ENCODE assay signal across 10 cellular contexts in the genomic region with DNA sequence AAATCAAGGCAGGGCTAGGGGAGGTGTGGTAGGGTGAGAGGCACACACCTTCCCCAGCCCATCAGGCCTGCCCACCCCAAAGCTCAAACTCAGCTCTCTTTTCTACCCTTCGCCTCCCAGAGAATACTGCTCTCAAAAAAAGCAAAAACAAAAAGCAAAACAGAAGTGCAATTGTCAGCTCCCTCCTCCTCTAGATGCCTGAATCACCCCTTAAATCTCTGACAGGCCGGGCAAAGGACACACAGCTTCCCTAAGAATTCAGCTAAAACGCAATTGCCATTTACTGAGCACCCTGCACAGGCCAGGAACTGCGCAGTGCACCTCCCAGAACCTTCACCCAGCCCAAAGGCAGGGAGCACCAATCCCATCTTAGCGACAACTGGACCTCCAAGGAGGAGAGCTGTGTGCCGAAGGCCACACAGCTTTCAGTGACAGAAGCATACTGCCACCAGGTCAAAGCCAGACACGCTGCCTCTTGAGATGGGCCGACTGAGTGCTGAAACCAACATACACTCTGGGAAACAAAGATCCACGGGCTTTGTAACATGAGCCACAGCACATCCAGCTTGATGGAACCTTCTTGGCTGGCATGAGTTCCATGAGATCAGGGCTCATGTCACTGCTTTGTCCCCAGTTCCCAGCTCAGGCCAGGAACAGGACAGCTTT. TPM values are rescaled to one million over a fixed set of nuclear protein-coding genes. Genes with fewer than 3 reads are reported as not detected.
DNase-seq lines count a peak whose midpoint lies in the region; ATAC-seq, FAIRE-seq and TF ChIP-seq lines count a peak whose summit lies in the region.
"Had no signal": no experiment of that assay in that cellular context is flagged by ENCODE, and none has a peak within 500 bp of the region (broad histone marks: within the 10 kb centered on the region; RNA-seq: fewer than 3 reads in every experiment).

No MANE protein-coding gene starts in this region.

- H3K36me3 ChIP-seq in astrocyte (ENCODE audit: insufficient read depth, low read length) (peaks cover 8% of the 10 kb centered on the region), mesenchymal stem cell (ENCODE audit: control insufficient read depth in 1 of 2, insufficient read depth in 2 of 2, low read depth in 1 of 2, low read length in 2 of 2) (peaks cover 48 to 61% of the 10 kb centered on the region in 2 experiments), tibial nerve (peaks cover 0 to 10% (median 0%) of the 10 kb centered on the region in 3 donors)

- peak overlapping the region; percentile 6 for H2BK5ac ChIP-seq in mesenchymal stem cell (ENCODE audit: low read depth, low read length, poor library complexity, severe bottlenecking)

- H3K36me3 Mint-ChIP-seq in activated naive CD4-positive, alpha-beta T cell treated with anti-CD3 and anti-CD28 coated beads, Interleukin-2, amount 50 U/mL, for 24 hours: no peaks in the 10 kb centered on the region
- no peaks in the 10 kb centered on the region for H3K36me3 Mint-ChIP-seq in activated naive CD4-positive, alpha-beta T cell treated with anti-CD3 and anti-CD28 coated beads for 36 hours (ENCODE audit: low read depth)
- H3K36me3 Mint-ChIP-seq in astrocyte (ENCODE audit: low read depth, unreplicated experiment): peaks cover 30% of the 10 kb centered on the region

- H3K4me2 ChIP-seq in astrocyte (ENCODE audit: low read length) (peak overlapping the region; percentile 72), mesenchymal stem cell (ENCODE audit: low read length, poor library complexity, severe bottlenecking) (no peak overlapping the region)

- H2BK15ac ChIP-seq in mesenchymal stem cell (ENCODE audit: low read depth, poor library complexity, severe bottlenecking): peak overlapping the region; percentile 85

- peak overlapping the region in 1 of 2 experiments; percentile 54 for H3K23ac ChIP-seq in mesenchymal stem cell (ENCODE audit: low read length in 2 of 2)

- H3K18ac ChIP-seq in mesenchymal stem cell (ENCODE audit: low read depth in 1 of 2, low read length in 2 of 2): peak overlapping the region; percentile 85 to 90

- TF ChIP-seq EP300 in tibial nerve (IDR thresholded peaks at IDR 0.05): no peak

- H3K27ac ChIP-seq in astrocyte (ENCODE audit: low read depth, low read length) (peak overlapping the region; percentile 28), mesenchymal stem cell (ENCODE audit: low read length, poor library complexity, severe bottlenecking) (peak overlapping the region; percentile 92), tibial nerve (peak overlapping the region; percentile 78 to 98 (median 86))

- TF ChIP-seq POLR2A in tibial nerve (IDR thresholded peaks at IDR 0.05): no peak

- peaks cover 66% of the 10 kb centered on the region for H3K4me1 Mint-ChIP-seq in activated naive CD4-positive, alpha-beta T cell treated with anti-CD3 and anti-CD28 coated beads, Interleukin-2, amount 50 U/mL, for 24 hours
- peaks cover 45% of the 10 kb centered on the region for H3K4me1 Mint-ChIP-seq in activated naive CD4-positive, alpha-beta T cell treated with anti-CD3 and anti-CD28 coated beads for 36 hours (ENCODE audit: low read depth)
- H3K4me1 Mint-ChIP-seq in astrocyte (ENCODE audit: low read depth, unreplicated experiment): peaks cover 80% of the 10 kb centered on the region

- H3K79me1 ChIP-seq in mesenchymal stem cell (replicated peaks; ENCODE audit: low read length, poor library complexity, severe bottlenecking): no peaks in the 10 kb centered on the region

- H2AFZ ChIP-seq in astrocyte (ENCODE audit: low read depth, low read length) (no peak overlapping the region), mesenchymal stem cell (ENCODE audit: low read depth, low read length) (no peak overlapping the region)

- peaks cover 82% of the 10 kb centered on the region for H4K20me1 ChIP-seq in astrocyte (ENCODE audit: insufficient read depth, low read length)

- peak overlapping the region; percentile 35 for H3K4me3 Mint-ChIP-seq in activated naive CD4-positive, alpha-beta T cell treated with anti-CD3 and anti-CD28 coated beads, Interleukin-2, amount 50 U/mL, for 24 hours
- H3K4me3 Mint-ChIP-seq in activated naive CD4-positive, alpha-beta T cell treated with anti-CD3 and anti-CD28 coated beads for 36 hours: no peak overlapping the region
- peak overlapping the region; percentile 75 for H3K4me3 Mint-ChIP-seq in astrocyte (ENCODE audit: unreplicated experiment)

- peak overlapping the region; percentile 16 to 75 for H3K4ac ChIP-seq in mesenchymal stem cell (ENCODE audit: low read depth in 1 of 2, low read length in 2 of 2)

- no peak for ATAC-seq in GM21447 (IDR thresholded peaks at IDR 0.05; ENCODE audit: unreplicated experiment)

- peak overlapping the region; percentile 52 for H3K27ac Mint-ChIP-seq in activated naive CD4-positive, alpha-beta T cell treated with anti-CD3 and anti-CD28 coated beads, Interleukin-2, amount 50 U/mL, for 24 hours
- H3K27ac Mint-ChIP-seq in activated naive CD4-positive, alpha-beta T cell treated with anti-CD3 and anti-CD28 coated beads for 36 hours: no peak overlapping the region
- H3K27ac Mint-ChIP-seq in astrocyte (ENCODE audit: unreplicated experiment): peak overlapping the region; percentile 87

- H3K4me3 ChIP-seq in astrocyte (ENCODE audit: insufficient read depth, low read depth, low read length) (no peak overlapping the region), mesenchymal stem cell (ENCODE audit: insufficient read depth in 1 of 2, low read depth in 1 of 2, low read length in 2 of 2) (peak overlapping the region in 1 of 2 experiments; percentile 62), tibial nerve (no peak overlapping the region)

- no peaks in the 10 kb centered on the region for H3K27me3 ChIP-seq in astrocyte (ENCODE audit: insufficient read depth, low read length)
- no peaks in the 10 kb centered on the region for H3K27me3 ChIP-seq in mesenchymal stem cell (ENCODE audit: control insufficient read depth in 1 of 2, insufficient read depth in 1 of 2, low read length in 2 of 2)
- no peaks in the 10 kb centered on the region for H3K27me3 ChIP-seq in tibial nerve

- DNase-seq in activated naive CD4-positive, alpha-beta T cell treated with anti-CD3 and anti-CD28 coated beads for 36 hours: no peak
- DNase-seq in astrocyte (ENCODE audit: low read depth) (no peak), mesenchymal stem cell (peak; percentile 62), tibial nerve (ENCODE audit: low spot score in 2 of 2) (no peak), NCI-H526 treated with DMSO at 0.1 percent for 48 hours (lab: John Stamatoyannopoulos, UW) (no peak), D341Med (ENCODE audit: low spot score) (no peak)
- DNase-seq: activated CD8-positive, alpha-beta memory T cell treated with anti-CD3 and anti-CD28 coated beads, Interleukin-2, amount 50 U/mL, for 48 hours; C1 segment of cervical spinal cord had no signal

- H3K9me3 ChIP-seq in astrocyte (ENCODE audit: insufficient read depth, low read depth, low read length): no peaks in the 10 kb centered on the region
- no peaks in the 10 kb centered on the region for H3K9me3 ChIP-seq in mesenchymal stem cell (ENCODE audit: control insufficient read depth, low read length)
- no peaks in the 10 kb centered on the region for H3K9me3 ChIP-seq in tibial nerve

- H3K27me3 Mint-ChIP-seq in activated naive CD4-positive, alpha-beta T cell treated with anti-CD3 and anti-CD28 coated beads, Interleukin-2, amount 50 U/mL, for 24 hours: no peaks in the 10 kb centered on the region
- no peaks in the 10 kb centered on the region for H3K27me3 Mint-ChIP-seq in activated naive CD4-positive, alpha-beta T cell treated with anti-CD3 and anti-CD28 coated beads for 36 hours (ENCODE audit: low read depth)
- no peaks in the 10 kb centered on the region for H3K27me3 Mint-ChIP-seq in astrocyte (ENCODE audit: low read depth, unreplicated experiment)

- peak overlapping the region; percentile 84 for H2AK5ac ChIP-seq in mesenchymal stem cell (ENCODE audit: low read length, severe bottlenecking)

- TF ChIP-seq CTCF in astrocyte (IDR thresholded peaks at IDR 0.05; ENCODE audit: insufficient read depth, low read depth, low read length): no peak
- no peak for TF ChIP-seq CTCF in tibial nerve (IDR thresholded peaks at IDR 0.05)

- CTCF ChIA-PET in activated naive CD4-positive, alpha-beta T cell treated with anti-CD3 and anti-CD28 coated beads for 36 hours (lab: Charles Lee): interaction anchor here (0.6 to 2.0 kb wide), 6 partner anchors 9 to 311 kb away, joined by 3 to 5 read pairs (median 4); a partner anchor contains a TSS

- no peaks in the 10 kb centered on the region for H3K9me3 Mint-ChIP-seq in activated naive CD4-positive, alpha-beta T cell treated with anti-CD3 and anti-CD28 coated beads, Interleukin-2, amount 50 U/mL, for 24 hours
- no peaks in the 10 kb centered on the region for H3K9me3 Mint-ChIP-seq in activated naive CD4-positive, alpha-beta T cell treated with anti-CD3 and anti-CD28 coated beads for 36 hours
- peaks cover 2% of the 10 kb centered on the region for H3K9me3 Mint-ChIP-seq in astrocyte (ENCODE audit: unreplicated experiment)

- peak overlapping the region in 1 of 2 experiments; percentile 45 for H3K14ac ChIP-seq in mesenchymal stem cell (ENCODE audit: low read length in 2 of 2)

- WGBS in mesenchymal stem cell: 48% methylated on average over 9 of the region's 9 CpGs
- WGBS in tibial nerve, 2 donors: 34 to 48% methylated on average over 9 of the region's 9 CpGs

- intact Hi-C loops in activated naive CD4-positive, alpha-beta T cell treated with anti-CD3 and anti-CD28 coated beads for 36 hours (cut with micrococcal nuclease): no loop called here

- peak overlapping the region; percentile 65 for H4K91ac ChIP-seq in mesenchymal stem cell (ENCODE audit: low read length)

- peak overlapping the region; percentile 47 for H3K9ac ChIP-seq in astrocyte (ENCODE audit: low read length)
- H3K9ac ChIP-seq in mesenchymal stem cell (ENCODE audit: low read length): peak overlapping the region; percentile 82

- H4K8ac ChIP-seq in mesenchymal stem cell (ENCODE audit: low read length): peak overlapping the region; percentile 70

- H2BK120ac ChIP-seq in mesenchymal stem cell (ENCODE audit: low read depth, low read length): peak overlapping the region; percentile 93

- peak overlapping the region; percentile 29 to 79 for H2BK12ac ChIP-seq in mesenchymal stem cell (ENCODE audit: low read length in 2 of 2)

- H3K4me1 ChIP-seq in astrocyte (ENCODE audit: insufficient read depth, low read length): peaks cover 86% of the 10 kb centered on the region
- H3K4me1 ChIP-seq in mesenchymal stem cell (ENCODE audit: control insufficient read depth, insufficient read depth, low read depth, low read length): peaks cover 79% of the 10 kb centered on the region
- peaks cover 3 to 100% (median 99%) of the 10 kb centered on the region in 4 donors for H3K4me1 ChIP-seq in tibial nerve

- no peak for FAIRE-seq in astrocyte (lab: Jason Lieb, UNC)

- peaks cover 96% of the 10 kb centered on the region for H3K79me2 ChIP-seq in astrocyte (ENCODE audit: insufficient read depth, low read length)

RNA-seq across cellular contexts. Expression of a gene that starts 53.4 kb away (rescaled TPM):
- 10 to 100 TPM; 17.4 to 17.8 TPM for total RNA-seq in activated naive CD4-positive, alpha-beta T cell treated with anti-CD3 and anti-CD28 coated beads for 36 hours
- 39.6 and 45.4 TPM in 2 replicates for total RNA-seq in astrocyte
- 41.1 TPM for polyA plus RNA-seq in mesenchymal stem cell (2013, experiment 1 of 2)
- 40.3 TPM for polyA plus RNA-seq in mesenchymal stem cell (2013, experiment 2 of 2)
- 100 to 1,000 TPM in 3 of 4 donors, 10 to 100 TPM in 1; 96.3 to 142 (median 105) TPM for total RNA-seq in tibial nerve

Comparison
In these comparisons a context has a peak if more than half of its experiments do, and no peak if none do; other contexts are left out.
1. H3K27ac ChIP-seq: peak in every context shown above with its lines; median percentile 92 in mesenchymal stem cell; 86 in tibial nerve; 28 in astrocyte.